In the genomic region with DNA sequence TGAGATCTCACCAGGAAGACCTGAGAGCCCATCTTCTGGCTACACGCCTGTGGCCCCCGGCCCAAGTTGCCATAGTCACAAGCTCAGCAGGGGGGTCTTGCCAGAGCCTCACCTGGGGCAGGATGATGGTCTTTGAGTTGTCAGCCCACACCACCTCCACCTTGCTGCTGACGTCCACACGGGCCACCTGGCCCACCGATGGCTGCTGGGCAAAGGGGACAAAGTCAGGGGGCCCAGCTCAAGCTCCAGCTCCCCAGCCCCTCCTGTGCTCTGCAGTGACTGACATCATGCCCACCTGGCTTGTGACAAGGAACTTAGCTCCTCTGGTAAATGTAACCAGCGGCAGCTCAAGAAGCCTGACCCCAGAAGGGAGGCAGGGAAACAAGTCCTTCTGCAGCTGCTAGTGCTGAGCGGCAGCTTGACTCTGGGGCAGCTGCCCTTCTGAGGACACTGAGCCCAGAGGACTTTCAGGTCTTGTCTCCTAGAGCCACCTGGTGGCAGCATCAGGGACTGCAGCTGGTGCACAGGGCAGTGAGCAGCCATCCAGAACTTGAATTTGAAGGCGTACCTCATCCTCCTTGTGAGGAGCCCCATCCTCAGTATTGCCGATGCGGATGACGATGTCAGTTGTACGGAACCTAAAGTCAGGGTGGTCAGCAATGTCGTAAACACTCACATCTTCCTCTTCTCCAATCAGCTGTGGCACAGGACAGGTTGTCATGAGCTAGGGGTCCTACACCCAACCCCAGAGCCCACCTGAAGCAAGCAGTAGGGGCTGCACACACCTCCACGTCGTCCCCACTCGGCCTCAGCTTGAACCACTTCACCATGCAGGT, we compare ENCODE assay signal across 8 cellular contexts. TPM values are rescaled to one million over a fixed set of nuclear protein-coding genes. Genes with fewer than 3 reads are reported as not detected.
DNase-seq lines count a peak whose midpoint lies in the region; ATAC-seq, FAIRE-seq and TF ChIP-seq lines count a peak whose summit lies in the region.

No MANE protein-coding gene starts in this region.

- H3K27me3 ChIP-seq in right lobe of liver: no peaks in the 10 kb centered on the region

- peak; percentile 80 to 96 (median 88) for ATAC-seq in right lobe of liver
- ATAC-seq in GM18517 (IDR thresholded peaks at IDR 0.05; ENCODE audit: unreplicated experiment): no peak

- H3K9me3 ChIP-seq in right lobe of liver: no peaks in the 10 kb centered on the region

- H3K27ac ChIP-seq in right lobe of liver: no peak overlapping the region

- peak; percentile 85 for DNase-seq in AG10803 (ENCODE audit: low read depth)
- peak; percentile 85 for DNase-seq in H54 (ENCODE audit: insufficient read length, low spot score)
- DNase-seq in NCI-H510A treated with DMSO at 0.1 percent for 48 hours (lab: John Stamatoyannopoulos, UW): peak; percentile 83
- peak; percentile 79 to 91 for DNase-seq in activated CD4-positive, alpha-beta T cell treated with anti-CD3 and anti-CD28 coated beads for 4 hours
- DNase-seq in choroid plexus epithelial cell (ENCODE audit: low read depth): peak; percentile 94
- peak; percentile 87 for DNase-seq in right lobe of liver
- peak; percentile 70 to 83 (median 80) for DNase-seq in stimulated activated CD4-positive, alpha-beta T cell treated with anti-CD3 and anti-CD28 coated beads, TNF-alpha, amount 100 ng/mL, for 24 hours (ENCODE audit: low read depth in 3 of 3)

- no peak for TF ChIP-seq POLR2A in H54 (IDR thresholded peaks at IDR 0.05; ENCODE audit: low read depth, low read length)
- TF ChIP-seq POLR2A in right lobe of liver (IDR thresholded peaks at IDR 0.05): no peak

- peak; percentile 96 for TF ChIP-seq CTCF in AG10803 (conservative IDR thresholded peaks at IDR 0.05; ENCODE audit: low read length)
- TF ChIP-seq CTCF in choroid plexus epithelial cell (conservative IDR thresholded peaks at IDR 0.05; ENCODE audit: low read depth, low read length): peak; percentile 98
- TF ChIP-seq CTCF in right lobe of liver (IDR thresholded peaks at IDR 0.05): peak; percentile 93 to 98 (median 96)

- peaks cover 0 to 75% (median 4%) of the 10 kb centered on the region in 4 donors for H3K36me3 ChIP-seq in right lobe of liver

- FAIRE-seq in H54 (lab: Jason Lieb, UNC): no peak

- no peaks in the 10 kb centered on the region for H3K4me1 ChIP-seq in right lobe of liver

- 38% methylated on average over 3 of the region's 16 CpGs for WGBS in right lobe of liver (ENCODE audit: insufficient coverage, low coverage, low lambda C conversion rate, missing lambda C conversion rate)

- intact Hi-C loops in right lobe of liver (cut with DNase I): loop anchor here in 1 of 2 donors (5.0 kb wide), 1 partner anchor 91 kb away; the partner anchor contains the start of gene QRICH2

- H3K4me3 ChIP-seq in AG10803 (ENCODE audit: low read length) (no peak overlapping the region), choroid plexus epithelial cell (ENCODE audit: low read depth, low read length) (no peak overlapping the region), right lobe of liver (no peak overlapping the region)

RNA-seq across cellular contexts. Expression of gene SPHK1, which starts 13.5 kb away (rescaled TPM):
- total RNA-seq in right lobe of liver: 1 to 10 TPM in 4 of 6 experiments, under 1 TPM in 2; 0.35 to 2.6 (median 1.5) TPM

RNA-seq across cellular contexts. Expression of gene PRPSAP1, which starts 44.2 kb away (rescaled TPM):
- 10 to 100 TPM; 39.3 to 55.6 (median 45.1) TPM for total RNA-seq in right lobe of liver

RNA-seq across cellular contexts. Expression of gene UBE2O, which starts 55.0 kb away (rescaled TPM):
- total RNA-seq in right lobe of liver: 10 to 100 TPM in 5 of 6 experiments, 1 to 10 TPM in 1; 10.0 to 12.9 (median 12.0) TPM
